ENCODE assay signal across 8 cellular contexts in the genomic region with DNA sequence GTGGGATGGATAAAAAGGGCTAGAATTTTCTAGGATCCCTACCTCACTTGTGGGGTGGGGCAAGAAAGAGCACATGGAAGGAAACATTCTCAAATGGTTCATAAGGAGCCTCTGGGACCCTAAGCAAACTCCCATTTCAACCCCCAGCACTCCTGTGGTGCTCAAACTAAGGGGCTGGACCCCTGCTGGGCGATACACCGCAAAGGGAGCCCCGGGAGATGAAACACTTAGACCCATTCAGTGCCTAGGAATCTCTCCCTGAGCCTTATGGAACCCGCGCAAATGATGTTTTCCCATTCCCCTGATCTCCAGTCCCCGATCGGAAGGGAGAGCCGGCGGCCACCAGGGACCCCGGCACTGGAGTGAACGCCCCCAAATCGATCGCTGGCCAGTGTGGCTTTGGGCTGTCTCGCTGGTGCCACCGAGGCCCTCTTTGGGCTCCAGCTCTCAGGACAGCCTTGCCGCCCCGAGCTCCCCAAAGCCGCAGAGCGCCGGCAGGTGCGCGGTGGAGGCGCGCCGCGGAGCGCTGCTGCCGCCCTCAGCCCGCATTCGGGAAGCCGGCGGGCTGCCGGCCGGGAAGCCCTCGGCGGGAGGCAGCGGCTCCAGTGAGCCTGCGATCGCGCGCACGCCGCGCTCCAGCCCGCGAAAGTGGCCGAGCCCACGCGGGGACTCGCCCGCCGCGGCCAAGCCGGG. TPM values are rescaled to one million over a fixed set of nuclear protein-coding genes. Genes with fewer than 3 reads are reported as not detected.
DNase-seq lines count a peak whose midpoint lies in the region; ATAC-seq and TF ChIP-seq lines count a peak whose summit lies in the region.

No MANE protein-coding gene starts in this region.

- H3K4me1 Mint-ChIP-seq in Caco-2 (ENCODE audit: low read depth, unreplicated experiment) (peaks cover 13% of the 10 kb centered on the region), immature natural killer cell (peaks cover 15 to 18% of the 10 kb centered on the region in 2 donors)
- H3K4me1 Mint-ChIP-seq in stimulated activated effector memory CD8-positive, alpha-beta T cell treated with anti-CD3 and anti-CD28 coated beads, Interleukin-12 subunit alpha, Interleukin-12 subunit beta, amount 100 ng/mL, for 72 hours = peaks cover 12% of the 10 kb centered on the region

- peaks cover 25% of the 10 kb centered on the region for H3K4me1 ChIP-seq in Caco-2

- H3K27me3 ChIP-seq in Caco-2 (replicated peaks; ENCODE audit: control insufficient read depth, insufficient read depth, low read length) = 0 out of 2 replicates have a peak, but pooled peaks cover 1% of the 10 kb centered on the region

- H3K4me3 Mint-ChIP-seq in Caco-2 (ENCODE audit: unreplicated experiment) (peak overlapping the region; percentile 69), immature natural killer cell (peak overlapping the region; percentile 80 to 86 (median 83))
- H3K4me3 Mint-ChIP-seq in stimulated activated effector memory CD8-positive, alpha-beta T cell treated with anti-CD3 and anti-CD28 coated beads, Interleukin-12 subunit alpha, Interleukin-12 subunit beta, amount 100 ng/mL, for 72 hours = peak overlapping the region; percentile 80

- CTCF ChIA-PET in Caco-2 (lab: Charles Lee) = interaction anchor here (0.6 to 6.1 kb wide), 10 partner anchors 9 to 447 kb away, joined by 3 to 46 read pairs (median 4); no protein-coding TSS in a partner anchor

- H3K9me3 Mint-ChIP-seq in Caco-2 (ENCODE audit: unreplicated experiment) = no peaks in the 10 kb centered on the region
- no peaks in the 10 kb centered on the region for H3K9me3 Mint-ChIP-seq in immature natural killer cell
- H3K9me3 Mint-ChIP-seq in stimulated activated effector memory CD8-positive, alpha-beta T cell treated with anti-CD3 and anti-CD28 coated beads, Interleukin-12 subunit alpha, Interleukin-12 subunit beta, amount 100 ng/mL, for 72 hours = no peaks in the 10 kb centered on the region

- H3K4me3 ChIP-seq in Caco-2 (ENCODE audit: low read depth, low read length) = peak overlapping the region; percentile 60
- H3K4me3 ChIP-seq in astrocyte of the spinal cord (ENCODE audit: low read depth, low read length) = peak overlapping the region; percentile 77

- DNase-seq in Caco-2 (peak in 1 of 2 experiments; percentile 42), HuH-7.5 (ENCODE audit: low spot score) (peak; percentile 44), astrocyte of the spinal cord (ENCODE audit: low read depth, low spot score) (no peak), immature natural killer cell (no peak), epidermal melanocyte (ENCODE audit: insufficient read length, low spot score) (no peak)
- DNase-seq in stimulated activated effector memory CD8-positive, alpha-beta T cell treated with anti-CD3 and anti-CD28 coated beads, Interleukin-12 subunit alpha, Interleukin-12 subunit beta, amount 100 ng/mL, for 72 hours (ENCODE audit: low spot score in 2 of 2) = no peak

- no peaks in the 10 kb centered on the region for H3K9me3 ChIP-seq in Caco-2

- no TSS peak for BruUV-seq in Caco-2 (replicated peaks; lab: Mats Ljungman, UMichigan)

- ATAC-seq in stimulated activated effector memory CD8-positive, alpha-beta T cell treated with anti-CD3 and anti-CD28 coated beads, Interleukin-12 subunit alpha, Interleukin-12 subunit beta, amount 100 ng/mL, for 72 hours = no peak
- ATAC-seq in GM21360 (IDR thresholded peaks at IDR 0.05; ENCODE audit: unreplicated experiment) = no peak
- ATAC-seq in GM18520 (IDR thresholded peaks at IDR 0.05; ENCODE audit: unreplicated experiment) = no peak

- in situ Hi-C loops in astrocyte of the spinal cord (cut with HindIII; ENCODE audit: low sequenced_read_pairs) = no loop called here

- no peak overlapping the region for H3K27ac Mint-ChIP-seq in Caco-2 (ENCODE audit: unreplicated experiment)
- H3K27ac Mint-ChIP-seq in immature natural killer cell = peak overlapping the region in 3 of 6 donors; percentile 18 to 69 (median 25)
- no peak overlapping the region for H3K27ac Mint-ChIP-seq in stimulated activated effector memory CD8-positive, alpha-beta T cell treated with anti-CD3 and anti-CD28 coated beads, Interleukin-12 subunit alpha, Interleukin-12 subunit beta, amount 100 ng/mL, for 72 hours

- no peaks in the 10 kb centered on the region for H3K36me3 Mint-ChIP-seq in Caco-2 (ENCODE audit: insufficient read depth, unreplicated experiment)
- H3K36me3 Mint-ChIP-seq in immature natural killer cell = no peaks in the 10 kb centered on the region
- no peaks in the 10 kb centered on the region for H3K36me3 Mint-ChIP-seq in stimulated activated effector memory CD8-positive, alpha-beta T cell treated with anti-CD3 and anti-CD28 coated beads, Interleukin-12 subunit alpha, Interleukin-12 subunit beta, amount 100 ng/mL, for 72 hours

- TF ChIP-seq CTCF in Caco-2 (IDR thresholded peaks at IDR 0.05; ENCODE audit: insufficient read depth in 1 of 2, low read depth in 1 of 2, low read length in 1 of 2, severe bottlenecking in 1 of 2, unreplicated experiment in 1 of 2) = no peak
- TF ChIP-seq CTCF in astrocyte of the spinal cord (IDR thresholded peaks at IDR 0.05; ENCODE audit: low read depth, low read length) = no peak

- H3K36me3 ChIP-seq in Caco-2 (ENCODE audit: control insufficient read depth, insufficient read depth, low read length) = no peaks in the 10 kb centered on the region

- POLR2A ChIA-PET in Caco-2 (lab: Charles Lee) = interaction anchor here (0.6 kb wide), 2 partner anchors 213 to 1120 kb away, joined by 3 to 7 read pairs; no protein-coding TSS in a partner anchor

- intact Hi-C loops in Caco-2 (cut with micrococcal nuclease; ENCODE audit: unreplicated experiment) = loop anchor here (10.0 kb wide), 1 partner anchor 358 kb away; no protein-coding TSS in a partner anchor

- peaks cover 16% of the 10 kb centered on the region for H3K27me3 Mint-ChIP-seq in Caco-2 (ENCODE audit: insufficient read depth, unreplicated experiment)
- peaks cover 14 to 16% (median 14%) of the 10 kb centered on the region in 3 donors for H3K27me3 Mint-ChIP-seq in immature natural killer cell (ENCODE audit: low read depth in 3 of 3)

RNA-seq across cellular contexts. Expression of gene PLXNA2, which starts 1.2 kb away (rescaled TPM):
- 3.2 and 5.7 TPM in 2 replicates for total RNA-seq in Caco-2 (2022)
- under 1 TPM in 1 of 3 donors, not detected in 2; 0.22 TPM for polyA plus RNA-seq in immature natural killer cell
